In genomic region chr4:5908836-5909235, GRCh38 we compare ENCODE assay signal across 31 cellular contexts. TPM values are rescaled to one million over a fixed set of nuclear protein-coding genes. Genes with fewer than 3 reads are reported as not detected.
"Had no signal": no experiment of that assay in that cellular context is flagged by ENCODE, and none has a peak within 500 bp of the region (broad histone marks: within the 10 kb centered on the region; RNA-seq: fewer than 3 reads in every experiment).

No MANE protein-coding gene starts in this region.

- DNase-seq: activated CD4-positive, alpha-beta memory T cell treated with anti-CD3 and anti-CD28 coated beads for 36 hours; activated CD4-positive, alpha-beta T cell treated with anti-CD3 and anti-CD28 coated beads for 36 hours; activated CD4-positive, alpha-beta T cell treated with anti-CD3 and anti-CD28 coated beads, Interleukin-2, amount 10 ng/mL, durations not matched to agents 24 days and 14 days; activated CD4-positive, CD25-positive, alpha-beta regulatory T cell; activated CD4-positive, CD25-positive, alpha-beta regulatory T cell treated with anti-CD3 and anti-CD28 coated beads, Interleukin-2, amount 50 U/mL, for 72 hours; activated CD8-positive, alpha-beta memory T cell treated with anti-CD3 and anti-CD28 coated beads, Interleukin-2, amount 10 ng/mL, durations not matched to agents 7 days and 5 days; activated CD8-positive, alpha-beta memory T cell treated with anti-CD3 and anti-CD28 coated beads, Interleukin-2, amount 50 U/mL, for 4 hours; activated CD8-positive, alpha-beta T cell treated with anti-CD3 and anti-CD28 coated beads, Interleukin-2, amount 10 ng/mL, durations not matched to agents 7 days and 5 days; activated effector memory CD4-positive, alpha-beta T cell treated with anti-CD3 and anti-CD28 coated beads, Interleukin-2, amount 50 U/mL, for 16 hours; activated naive CD4-positive, alpha-beta T cell treated with anti-CD3 and anti-CD28 coated beads for 36 hours; activated naive CD8-positive, alpha-beta T cell treated with anti-CD3 and anti-CD28 coated beads for 36 hours; activated naive CD8-positive, alpha-beta T cell treated with anti-CD3 and anti-CD28 coated beads, Interleukin-2, amount 50 U/mL, for 24 hours; activated T-cell treated with anti-CD3 and anti-CD28 coated beads, Interleukin-2, amount 50 U/mL, for 1 hour; activated T-cell treated with anti-CD3 and anti-CD28 coated beads, Interleukin-2, amount 50 U/mL, for 48 hours; amygdala; aorta; effector CD8-positive, alpha-beta T cell; foreskin fibroblast; head of caudate nucleus; T-helper 2 cell had no signal

- H3K9me3 Mint-ChIP-seq: activated T-helper 2 cell treated with anti-CD3 and anti-CD28 coated beads, Interferon-gamma antibody, Interleukin-2, Interleukin-4, amounts not matched to agents 10 μg/mL and 5 μg/mL and 100 μg/mL, durations not matched to agents 14 hours and 24 hours and 36 hours; dendritic cell treated with granulocyte-macrophage colony-stimulating factor and Interleukin-4, amounts not matched to agents 40 ng/mL and 50 ng/mL, for 4 days had no signal

- H3K36me3 ChIP-seq: adrenal gland had no signal

- H3K27me3 ChIP-seq: adrenal gland had no signal

- H3K27ac Mint-ChIP-seq: activated CD4-positive, alpha-beta memory T cell treated with anti-CD3 and anti-CD28 coated beads for 36 hours; activated CD4-positive, alpha-beta T cell treated with anti-CD3 and anti-CD28 coated beads for 36 hours; activated CD4-positive, alpha-beta T cell treated with anti-CD3 and anti-CD28 coated beads, Interleukin-2, amount 10 ng/mL, durations not matched to agents 24 days and 14 days; activated CD8-positive, alpha-beta memory T cell treated with anti-CD3 and anti-CD28 coated beads, Interleukin-2, amount 10 ng/mL, durations not matched to agents 7 days and 5 days; activated CD8-positive, alpha-beta T cell treated with anti-CD3 and anti-CD28 coated beads, Interleukin-2, amount 10 ng/mL, durations not matched to agents 7 days and 5 days; activated naive CD4-positive, alpha-beta T cell treated with anti-CD3 and anti-CD28 coated beads for 36 hours; activated naive CD4-positive, alpha-beta T cell treated with anti-CD3 and anti-CD28 coated beads, Interleukin-2, amount 50 U/mL, for 24 hours; activated naive CD8-positive, alpha-beta T cell treated with anti-CD3 and anti-CD28 coated beads for 36 hours; activated naive CD8-positive, alpha-beta T cell treated with anti-CD3 and anti-CD28 coated beads, Interleukin-2, amount 50 U/mL, for 24 hours; activated T-helper 1 cell treated with anti-CD3 and anti-CD28 coated beads, Interleukin-12 subunit alpha, Interleukin-12 subunit beta, Interleukin-2, Interleukin-4 antibody, amounts not matched to agents 30 ng/mL and 10 ng/mL and 1 ng/mL, durations not matched to agents 14 hours and 24 hours and 36 hours; activated T-helper 2 cell treated with anti-CD3 and anti-CD28 coated beads, Interferon-gamma antibody, Interleukin-2, Interleukin-4, amounts not matched to agents 10 μg/mL and 5 μg/mL and 100 μg/mL, durations not matched to agents 14 hours and 24 hours and 36 hours; dendritic cell treated with granulocyte-macrophage colony-stimulating factor and Interleukin-4, amounts not matched to agents 40 ng/mL and 50 ng/mL, for 4 days had no signal

- H3K27ac ChIP-seq: adrenal gland, coronary artery had no signal

- ATAC-seq: activated CD4-positive, alpha-beta T cell treated with anti-CD3 and anti-CD28 coated beads for 36 hours; activated CD8-positive, alpha-beta memory T cell treated with anti-CD3 and anti-CD28 coated beads, Interleukin-2, amount 10 ng/mL, durations not matched to agents 7 days and 5 days; activated CD8-positive, alpha-beta T cell treated with anti-CD3 and anti-CD28 coated beads, Interleukin-2, amount 10 ng/mL, durations not matched to agents 7 days and 5 days; activated naive CD8-positive, alpha-beta T cell treated with anti-CD3 and anti-CD28 coated beads, Interleukin-2, amount 50 U/mL, for 24 hours; esophagus mucosa had no signal

- H3K36me3 Mint-ChIP-seq: activated CD8-positive, alpha-beta memory T cell treated with anti-CD3 and anti-CD28 coated beads, Interleukin-2, amount 10 ng/mL, durations not matched to agents 7 days and 5 days; activated naive CD4-positive, alpha-beta T cell treated with anti-CD3 and anti-CD28 coated beads, Interleukin-2, amount 50 U/mL, for 24 hours; activated naive CD8-positive, alpha-beta T cell treated with anti-CD3 and anti-CD28 coated beads for 36 hours; brain had no signal

- H3K4me3 ChIP-seq: adrenal gland, coronary artery had no signal

- H3K4me1 ChIP-seq: adrenal gland had no signal

- H3K4me3 Mint-ChIP-seq: activated CD4-positive, alpha-beta memory T cell treated with anti-CD3 and anti-CD28 coated beads for 36 hours; activated CD4-positive, alpha-beta T cell treated with anti-CD3 and anti-CD28 coated beads for 36 hours; activated CD4-positive, alpha-beta T cell treated with anti-CD3 and anti-CD28 coated beads, Interleukin-2, amount 10 ng/mL, durations not matched to agents 24 days and 14 days; activated CD8-positive, alpha-beta memory T cell treated with anti-CD3 and anti-CD28 coated beads, Interleukin-2, amount 10 ng/mL, durations not matched to agents 7 days and 5 days; activated CD8-positive, alpha-beta T cell treated with anti-CD3 and anti-CD28 coated beads, Interleukin-2, amount 10 ng/mL, durations not matched to agents 7 days and 5 days; activated naive CD4-positive, alpha-beta T cell treated with anti-CD3 and anti-CD28 coated beads for 36 hours; activated naive CD4-positive, alpha-beta T cell treated with anti-CD3 and anti-CD28 coated beads, Interleukin-2, amount 50 U/mL, for 24 hours; activated naive CD8-positive, alpha-beta T cell treated with anti-CD3 and anti-CD28 coated beads for 36 hours; activated naive CD8-positive, alpha-beta T cell treated with anti-CD3 and anti-CD28 coated beads, Interleukin-2, amount 50 U/mL, for 24 hours; activated T-helper 1 cell treated with anti-CD3 and anti-CD28 coated beads, Interleukin-12 subunit alpha, Interleukin-12 subunit beta, Interleukin-2, Interleukin-4 antibody, amounts not matched to agents 30 ng/mL and 10 ng/mL and 1 ng/mL, durations not matched to agents 14 hours and 24 hours and 36 hours; brain; central memory CD8-positive, alpha-beta T cell; dendritic cell treated with granulocyte-macrophage colony-stimulating factor and Interleukin-4, amounts not matched to agents 40 ng/mL and 50 ng/mL, for 4 days had no signal

- H3K4me1 Mint-ChIP-seq: activated CD4-positive, alpha-beta T cell treated with anti-CD3 and anti-CD28 coated beads for 36 hours; activated CD4-positive, alpha-beta T cell treated with anti-CD3 and anti-CD28 coated beads, Interleukin-2, amount 10 ng/mL, durations not matched to agents 24 days and 14 days; activated naive CD4-positive, alpha-beta T cell treated with anti-CD3 and anti-CD28 coated beads, Interleukin-2, amount 50 U/mL, for 24 hours; activated naive CD8-positive, alpha-beta T cell treated with anti-CD3 and anti-CD28 coated beads for 36 hours; activated naive CD8-positive, alpha-beta T cell treated with anti-CD3 and anti-CD28 coated beads, Interleukin-2, amount 50 U/mL, for 24 hours; central memory CD8-positive, alpha-beta T cell had no signal

- H3K9me3 ChIP-seq: adrenal gland had no signal

RNA-seq across cellular contexts. Expression of gene CRMP1, which starts 15.9 kb away (rescaled TPM):
- total RNA-seq: activated CD4-positive, alpha-beta memory T cell treated with anti-CD3 and anti-CD28 coated beads for 36 hours; activated CD4-positive, alpha-beta T cell treated with anti-CD3 and anti-CD28 coated beads for 36 hours; activated CD4-positive, alpha-beta T cell treated with anti-CD3 and anti-CD28 coated beads, Interleukin-2, amount 10 ng/mL, durations not matched to agents 24 days and 14 days; activated CD8-positive, alpha-beta memory T cell treated with anti-CD3 and anti-CD28 coated beads for 36 hours; activated CD8-positive, alpha-beta T cell treated with anti-CD3 and anti-CD28 coated beads, Interleukin-2, amount 10 ng/mL, durations not matched to agents 7 days and 5 days; activated naive CD4-positive, alpha-beta T cell treated with anti-CD3 and anti-CD28 coated beads for 36 hours; activated naive CD8-positive, alpha-beta T cell treated with anti-CD3 and anti-CD28 coated beads for 36 hours; activated T-helper 1 cell treated with anti-CD3 and anti-CD28 coated beads, Interleukin-12 subunit alpha, Interleukin-12 subunit beta, Interleukin-2, Interleukin-4 antibody, amounts not matched to agents 30 ng/mL and 10 ng/mL and 1 ng/mL, durations not matched to agents 14 hours and 24 hours and 36 hours; bronchial epithelial cell had no signal
